Comparison of ENCODE assay signal across 1 cellular context in the genomic region with DNA sequence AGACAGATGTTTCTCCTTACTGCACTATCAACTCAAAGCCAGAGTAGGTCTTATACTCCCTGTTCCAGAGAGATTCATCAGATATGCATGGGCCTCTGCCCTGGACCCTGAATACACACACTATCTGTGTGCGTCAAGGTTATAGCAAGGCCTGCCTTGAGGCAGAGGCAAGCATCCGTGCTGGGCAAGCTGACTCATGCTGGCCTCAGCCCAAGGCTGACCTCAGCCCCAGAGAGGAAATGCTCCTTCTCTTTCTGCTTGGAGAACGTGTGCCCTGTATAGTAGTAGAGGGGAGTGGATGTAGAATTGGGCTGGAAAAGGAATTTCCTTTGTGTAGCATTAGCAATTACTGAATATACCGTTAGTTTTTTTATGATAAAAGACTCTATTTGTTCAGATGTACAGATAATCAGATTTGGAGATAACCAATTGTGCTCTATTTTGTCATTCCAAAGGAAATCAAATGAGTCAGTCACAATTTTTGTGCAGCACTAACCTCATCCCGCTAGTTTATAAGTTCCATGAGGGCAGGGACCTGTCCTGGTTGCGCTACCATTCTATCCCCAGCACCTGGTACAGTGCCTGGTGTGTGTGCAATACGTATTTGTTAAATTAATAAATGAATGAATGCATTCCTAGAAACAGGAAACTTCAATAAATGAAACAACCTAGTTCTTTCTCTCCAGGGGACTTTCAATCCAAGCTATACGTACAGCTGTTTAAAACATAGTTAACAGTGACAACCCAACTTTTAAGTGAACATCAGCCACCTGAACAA.
TF ChIP-seq lines count a peak whose summit lies in the region.

No MANE protein-coding gene starts in this region.

TF ChIP-seq in K562, 482 proteins besides CTCF, POLR2A, EP300 and RAD21 (continued from another document and continues in another):
- TF ChIP-seq, protein P1, sequence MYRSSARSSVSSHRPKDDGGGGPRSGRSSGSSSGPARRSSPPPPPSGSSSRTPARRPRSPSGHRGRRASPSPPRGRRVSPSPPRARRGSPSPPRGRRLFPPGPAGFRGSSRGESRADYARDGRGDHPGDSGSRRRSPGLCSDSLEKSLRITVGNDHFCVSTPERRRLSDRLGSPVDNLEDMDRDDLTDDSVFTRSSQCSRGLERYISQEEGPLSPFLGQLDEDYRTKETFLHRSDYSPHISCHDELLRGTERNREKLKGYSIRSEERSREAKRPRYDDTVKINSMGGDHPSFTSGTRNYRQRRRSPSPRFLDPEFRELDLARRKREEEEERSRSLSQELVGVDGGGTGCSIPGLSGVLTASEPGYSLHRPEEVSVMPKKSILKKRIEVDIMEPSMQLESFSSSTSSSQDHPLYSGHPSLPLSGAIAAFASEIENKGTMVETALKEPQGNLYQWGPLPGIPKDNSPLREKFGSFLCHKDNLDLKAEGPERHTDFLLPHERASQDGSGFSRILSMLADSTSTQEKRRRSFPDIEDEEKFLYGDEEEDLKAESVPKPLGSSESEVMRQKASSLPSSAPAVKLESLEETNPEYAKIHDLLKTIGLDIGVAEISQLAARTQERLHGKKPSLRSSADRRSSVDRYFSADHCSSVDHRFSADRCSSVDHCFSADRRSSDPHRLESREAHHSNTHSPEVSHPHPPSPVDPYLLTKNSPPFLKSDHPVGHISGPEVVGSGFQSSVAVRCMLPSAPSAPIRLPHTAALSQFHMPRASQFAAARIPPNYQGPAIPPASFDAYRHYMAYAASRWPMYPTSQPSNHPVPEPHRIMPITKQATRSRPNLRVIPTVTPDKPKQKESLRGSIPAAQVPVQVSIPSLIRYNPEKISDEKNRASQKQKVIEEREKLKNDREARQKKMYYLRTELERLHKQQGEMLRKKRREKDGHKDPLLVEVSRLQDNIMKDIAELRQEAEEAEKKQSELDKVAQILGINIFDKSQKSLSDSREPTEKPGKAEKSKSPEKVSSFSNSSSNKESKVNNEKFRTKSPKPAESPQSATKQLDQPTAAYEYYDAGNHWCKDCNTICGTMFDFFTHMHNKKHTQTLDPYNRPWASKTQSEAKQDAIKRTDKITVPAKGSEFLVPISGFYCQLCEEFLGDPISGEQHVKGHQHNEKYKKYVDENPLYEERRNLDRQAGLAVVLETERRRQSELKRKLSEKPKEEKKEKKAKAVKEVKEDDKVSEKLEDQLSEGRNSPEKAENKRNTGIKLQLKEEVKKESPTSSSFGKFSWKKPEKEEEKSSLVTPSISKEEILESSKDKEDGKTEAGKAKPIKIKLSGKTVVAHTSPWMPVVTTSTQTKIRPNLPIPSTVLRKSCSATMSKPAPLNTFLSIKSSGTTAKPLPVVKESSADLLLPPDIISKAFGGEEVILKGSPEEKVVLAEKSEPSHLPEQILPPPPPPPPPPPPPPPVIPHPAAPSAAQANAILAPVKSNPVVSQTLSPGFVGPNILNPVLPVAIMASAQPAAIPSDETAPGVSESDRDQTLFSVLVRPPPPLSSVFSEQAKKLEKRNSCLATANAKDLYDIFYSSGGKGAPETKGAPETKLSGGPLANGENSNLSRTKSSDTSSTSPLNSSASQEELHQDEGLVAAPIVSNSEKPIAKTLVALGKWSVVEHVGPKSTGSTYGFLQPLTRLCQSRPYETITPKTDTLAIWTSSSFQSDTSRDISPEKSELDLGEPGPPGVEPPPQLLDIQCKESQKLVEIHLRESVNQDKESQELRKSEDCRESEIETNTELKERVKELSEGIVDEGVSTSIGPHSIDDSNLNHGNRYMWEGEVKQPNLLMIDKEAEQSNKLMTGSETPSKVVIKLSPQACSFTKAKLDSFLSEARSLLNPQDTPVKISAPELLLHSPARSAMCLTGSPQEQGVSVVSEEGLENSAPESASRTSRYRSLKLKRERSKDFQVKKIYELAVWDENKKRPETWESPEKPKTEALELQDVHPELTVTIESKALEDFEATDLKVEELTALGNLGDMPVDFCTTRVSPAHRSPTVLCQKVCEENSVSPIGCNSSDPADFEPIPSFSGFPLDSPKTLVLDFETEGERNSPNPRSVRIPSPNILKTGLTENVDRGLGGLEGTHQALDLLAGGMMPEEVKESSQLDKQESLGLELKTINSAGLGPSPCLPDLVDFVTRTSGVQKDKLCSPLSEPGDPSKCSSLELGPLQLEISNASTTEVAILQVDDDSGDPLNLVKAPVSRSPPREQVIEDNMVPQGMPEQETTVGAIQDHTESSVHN (IDR thresholded peaks at IDR 0.05; ENCODE audit: borderline replicate concordance in 1 of 2, low read depth in 1 of 2): peak in 1 of 2 experiments; percentile 72; a peak in 2 of 4 replicates
- TF ChIP-seq ZNF239 (CRISPR knock-in tag; IDR thresholded peaks at IDR 0.05) (peak; percentile 86), ETV5 (CRISPR knock-in tag; IDR thresholded peaks at IDR 0.05; ENCODE audit: low read depth) (peak; percentile 71), CC2D1A (IDR thresholded peaks at IDR 0.05) (peak; percentile 84; the same call in 1 of the 2 replicates), THRB (CRISPR knock-in tag; conservative IDR thresholded peaks at IDR 0.05) (no peak), ZNF764 (CRISPR knock-in tag; IDR thresholded peaks at IDR 0.05; ENCODE audit: low read depth) (no peak), ELK3 (CRISPR knock-in tag; IDR thresholded peaks at IDR 0.05) (no peak), NCOA1 (IDR thresholded peaks at IDR 0.05; ENCODE audit: low read depth) (peak; percentile 78; the same call in 1 of the 2 replicates), L3MBTL2 (IDR thresholded peaks at IDR 0.05) (peak; percentile 77), FOXM1 (IDR thresholded peaks at IDR 0.05; ENCODE audit: low read depth) (peak; percentile 76), FOXM1 (CRISPR knock-in tag; IDR thresholded peaks at IDR 0.05; ENCODE audit: low read depth) (no peak), NUFIP1 (IDR thresholded peaks at IDR 0.05; ENCODE audit: partially characterized antibody) (no peak), SMARCC2 (IDR thresholded peaks at IDR 0.05; ENCODE audit: low read depth) (peak; percentile 88), KDM4B (IDR thresholded peaks at IDR 0.05; ENCODE audit: borderline replicate concordance in 2 of 2, low read depth in 1 of 2) (no peak), SP1 (CRISPR knock-in tag; IDR thresholded peaks at IDR 0.05) (peak; percentile 51; the same call in 1 of the 2 replicates), CCNT2 (IDR thresholded peaks at IDR 0.05; ENCODE audit: borderline replicate concordance, extremely low read depth, insufficient read length, low read depth, low read length) (peak; percentile 77), ZFPM2 (CRISPR knock-in tag; IDR thresholded peaks at IDR 0.05) (no peak), MIER1 (IDR thresholded peaks at IDR 0.05; ENCODE audit: low read depth) (no peak), GTF2A2 (tag; IDR thresholded peaks at IDR 0.05) (no peak), SRSF7 (optimal IDR thresholded peaks at IDR 0.05; ENCODE audit: low read depth, low read length) (no peak), BRF1 (IDR thresholded peaks at IDR 0.05; ENCODE audit: borderline replicate concordance, extremely low read depth, insufficient read length) (no peak), ZBTB7A (IDR thresholded peaks at IDR 0.05; ENCODE audit: borderline replicate concordance, control insufficient read depth, low read depth, low read length) (peak; percentile 44; the same call in 1 of the 2 replicates), SMAD3 (CRISPR knock-in tag; conservative IDR thresholded peaks at IDR 0.05) (0 out of 2 replicates have a peak, but pooled peaks have one; percentile 50), CBX3 (IDR thresholded peaks at IDR 0.05; ENCODE audit: borderline replicate concordance in 1 of 2, low read length in 2 of 2) (peak in 1 of 2 experiments; percentile 93; a peak in 2 of 3 replicates), HMG20B (CRISPR knock-in tag; IDR thresholded peaks at IDR 0.05) (no peak), U2AF1 (optimal IDR thresholded peaks at IDR 0.05; ENCODE audit: low read depth, low read length) (no peak), CTBP1 (IDR thresholded peaks at IDR 0.05; ENCODE audit: borderline replicate concordance) (peak; percentile 98), NFRKB (IDR thresholded peaks at IDR 0.05; ENCODE audit: low read depth) (0 out of 2 replicates have a peak, but pooled peaks have one; percentile 52), JUN (IDR thresholded peaks at IDR 0.05; ENCODE audit: borderline replicate concordance, low read depth, low read length) (peak; percentile 98), JUN (CRISPR knock-in tag; IDR thresholded peaks at IDR 0.05; ENCODE audit: borderline replicate concordance) (peak; percentile 91; the same call in 1 of the 2 replicates), GATA2 (CRISPR knock-in tag; IDR thresholded peaks at IDR 0.05) (peak; percentile 98), ETV1 (tag; conservative IDR thresholded peaks at IDR 0.05; ENCODE audit: low read depth) (peak; percentile 48; the same call in 1 of the 2 replicates), ZBTB11 (CRISPR knock-in tag; IDR thresholded peaks at IDR 0.05) (peak in 1 of 3 experiments; percentile 82; a peak in 2 of 6 replicates), KLF16 (IDR thresholded peaks at IDR 0.05) (peak; percentile 86; the same call in 1 of the 2 replicates), ZSCAN32 (CRISPR knock-in tag; IDR thresholded peaks at IDR 0.05) (no peak), MAFK (IDR thresholded peaks at IDR 0.05; ENCODE audit: low read length) (peak; percentile 88), TCF7 (IDR thresholded peaks at IDR 0.05; ENCODE audit: borderline replicate concordance) (0 out of 2 replicates have a peak, but pooled peaks have one; percentile 47), ZNF507 (tag; conservative IDR thresholded peaks at IDR 0.05) (peak; percentile 65), FUS (optimal IDR thresholded peaks at IDR 0.05; ENCODE audit: low read depth, low read length) (no peak), ZNF133 (CRISPR knock-in tag; IDR thresholded peaks at IDR 0.05) (no peak), ZNF165 (CRISPR knock-in tag; IDR thresholded peaks at IDR 0.05; ENCODE audit: borderline replicate concordance) (no peak), ZNF212 (CRISPR knock-in tag; IDR thresholded peaks at IDR 0.05) (no peak)
- TF ChIP-seq, protein P2, sequence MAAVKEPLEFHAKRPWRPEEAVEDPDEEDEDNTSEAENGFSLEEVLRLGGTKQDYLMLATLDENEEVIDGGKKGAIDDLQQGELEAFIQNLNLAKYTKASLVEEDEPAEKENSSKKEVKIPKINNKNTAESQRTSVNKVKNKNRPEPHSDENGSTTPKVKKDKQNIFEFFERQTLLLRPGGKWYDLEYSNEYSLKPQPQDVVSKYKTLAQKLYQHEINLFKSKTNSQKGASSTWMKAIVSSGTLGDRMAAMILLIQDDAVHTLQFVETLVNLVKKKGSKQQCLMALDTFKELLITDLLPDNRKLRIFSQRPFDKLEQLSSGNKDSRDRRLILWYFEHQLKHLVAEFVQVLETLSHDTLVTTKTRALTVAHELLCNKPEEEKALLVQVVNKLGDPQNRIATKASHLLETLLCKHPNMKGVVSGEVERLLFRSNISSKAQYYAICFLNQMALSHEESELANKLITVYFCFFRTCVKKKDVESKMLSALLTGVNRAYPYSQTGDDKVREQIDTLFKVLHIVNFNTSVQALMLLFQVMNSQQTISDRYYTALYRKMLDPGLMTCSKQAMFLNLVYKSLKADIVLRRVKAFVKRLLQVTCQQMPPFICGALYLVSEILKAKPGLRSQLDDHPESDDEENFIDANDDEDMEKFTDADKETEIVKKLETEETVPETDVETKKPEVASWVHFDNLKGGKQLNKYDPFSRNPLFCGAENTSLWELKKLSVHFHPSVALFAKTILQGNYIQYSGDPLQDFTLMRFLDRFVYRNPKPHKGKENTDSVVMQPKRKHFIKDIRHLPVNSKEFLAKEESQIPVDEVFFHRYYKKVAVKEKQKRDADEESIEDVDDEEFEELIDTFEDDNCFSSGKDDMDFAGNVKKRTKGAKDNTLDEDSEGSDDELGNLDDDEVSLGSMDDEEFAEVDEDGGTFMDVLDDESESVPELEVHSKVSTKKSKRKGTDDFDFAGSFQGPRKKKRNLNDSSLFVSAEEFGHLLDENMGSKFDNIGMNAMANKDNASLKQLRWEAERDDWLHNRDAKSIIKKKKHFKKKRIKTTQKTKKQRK (IDR thresholded peaks at IDR 0.05; ENCODE audit: borderline replicate concordance, low read depth, low read length): no peak
- TF ChIP-seq, protein P3, sequence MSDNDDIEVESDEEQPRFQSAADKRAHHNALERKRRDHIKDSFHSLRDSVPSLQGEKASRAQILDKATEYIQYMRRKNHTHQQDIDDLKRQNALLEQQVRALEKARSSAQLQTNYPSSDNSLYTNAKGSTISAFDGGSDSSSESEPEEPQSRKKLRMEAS (CRISPR knock-in tag; IDR thresholded peaks at IDR 0.05): peak; percentile 67
